In the genomic region with DNA sequence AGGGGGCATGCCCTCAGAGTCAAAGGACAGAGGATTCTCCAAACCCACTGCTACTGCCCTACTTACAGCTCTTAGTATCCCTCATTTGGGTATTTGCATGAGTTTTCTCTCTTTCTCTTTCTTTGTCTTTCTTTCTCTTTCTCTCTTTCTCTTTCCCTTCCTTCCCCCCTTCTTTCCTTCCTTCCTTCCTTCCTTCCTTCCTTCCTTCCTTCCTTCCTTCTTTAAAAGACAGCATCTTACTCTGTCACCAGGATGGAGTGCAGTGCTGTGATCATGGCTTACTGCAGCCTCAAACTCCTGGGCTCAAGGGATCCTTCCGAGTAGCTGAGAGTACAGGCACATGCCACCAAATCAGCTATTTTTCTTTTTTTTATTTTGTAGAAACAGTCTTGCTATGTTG, we compare ENCODE assay signal across 25 cellular contexts. TPM values are rescaled to one million over a fixed set of nuclear protein-coding genes. Genes with fewer than 3 reads are reported as not detected.
"Had no signal": no experiment of that assay in that cellular context is flagged by ENCODE, and none has a peak within 500 bp of the region (broad histone marks: within the 10 kb centered on the region; RNA-seq: fewer than 3 reads in every experiment).

No MANE protein-coding gene starts in this region.

- H3K27me3 ChIP-seq: colonic mucosa, gastrocnemius medialis, neutrophil, pancreas, right lobe of liver, suprapubic skin, vagina had no signal

- DNase-seq: colonic mucosa; effector CD8-positive, alpha-beta T cell; endodermal cell; foreskin fibroblast; gastrocnemius medialis; head of caudate nucleus; left ventricle myocardium superior; lower lobe of right lung; pancreas; right lobe of liver; small intestine; stimulated activated CD4-positive, alpha-beta T cell treated with anti-CD3 and anti-CD28 coated beads, Interleukin-15, amount 100 ng/mL, for 24 hours; stimulated activated CD4-positive, alpha-beta T cell treated with anti-CD3 and anti-CD28 coated beads, Interleukin-2, amount 100 ng/mL, for 48 hours; stimulated activated naive CD8-positive, alpha-beta T cell treated with anti-CD3 and anti-CD28 coated beads, Interleukin-15, amount 100 ng/mL, for 72 hours; trophoblast cell had no signal

- FAIRE-seq: keratinocyte, pancreas, small intestine had no signal

- H3K9me3 Mint-ChIP-seq: dendritic cell treated with granulocyte-macrophage colony-stimulating factor and Interleukin-4, amounts not matched to agents 40 ng/mL and 50 ng/mL, for 4 days; natural killer cell treated with Interleukin-12 subunit alpha and Interleukin-12 subunit beta and Interleukin-15 and Interleukin-18, amount 100 ng/mL, for 72 hours; neural crest cell; stimulated activated naive CD8-positive, alpha-beta T cell treated with anti-CD3 and anti-CD28 coated beads, Interleukin-15, amount 100 ng/mL, for 72 hours had no signal

- H3K27ac Mint-ChIP-seq: dendritic cell treated with granulocyte-macrophage colony-stimulating factor and Interleukin-4, amounts not matched to agents 40 ng/mL and 50 ng/mL, for 4 days; endodermal cell; stimulated activated naive CD8-positive, alpha-beta T cell treated with anti-CD3 and anti-CD28 coated beads, Interleukin-15, amount 100 ng/mL, for 72 hours had no signal

- H3K9me3 ChIP-seq: colonic mucosa, gastrocnemius medialis, lower lobe of right lung, neutrophil, pancreas, right lobe of liver, suprapubic skin, vagina had no signal

- H3K27ac ChIP-seq: colonic mucosa, epithelial cell of prostate, gastrocnemius medialis, lower lobe of right lung, neutrophil, pancreas, right lobe of liver, suprapubic skin, vagina had no signal

- H3K36me3 Mint-ChIP-seq: natural killer cell treated with Interleukin-12 subunit alpha and Interleukin-12 subunit beta and Interleukin-15 and Interleukin-18, amount 100 ng/mL, for 72 hours had no signal

- H3K4me3 ChIP-seq: colonic mucosa, gastrocnemius medialis, lower lobe of right lung, pancreas, right lobe of liver, suprapubic skin, vagina had no signal

- H3K4me3 Mint-ChIP-seq: dendritic cell treated with granulocyte-macrophage colony-stimulating factor and Interleukin-4, amounts not matched to agents 40 ng/mL and 50 ng/mL, for 4 days; endodermal cell; natural killer cell treated with Interleukin-12 subunit alpha and Interleukin-12 subunit beta and Interleukin-15 and Interleukin-18, amount 100 ng/mL, for 72 hours; neural crest cell; stimulated activated naive CD8-positive, alpha-beta T cell treated with anti-CD3 and anti-CD28 coated beads, Interleukin-15, amount 100 ng/mL, for 72 hours had no signal

- H3K4me1 ChIP-seq: colonic mucosa, gastrocnemius medialis, lower lobe of right lung, pancreas, right lobe of liver, suprapubic skin, vagina had no signal

- H3K4me1 Mint-ChIP-seq: neural crest cell; stimulated activated naive CD8-positive, alpha-beta T cell treated with anti-CD3 and anti-CD28 coated beads, Interleukin-15, amount 100 ng/mL, for 72 hours had no signal

- H3K36me3 ChIP-seq: colonic mucosa, gastrocnemius medialis, lower lobe of right lung, neutrophil, pancreas, right lobe of liver, suprapubic skin, vagina had no signal

- ATAC-seq: esophagus mucosa; gastrocnemius medialis; left ventricle myocardium superior; pancreas; right lobe of liver; stimulated activated naive CD8-positive, alpha-beta T cell treated with anti-CD3 and anti-CD28 coated beads, Interleukin-15, amount 100 ng/mL, for 72 hours had no signal

- H3K27me3 Mint-ChIP-seq: stimulated activated naive CD8-positive, alpha-beta T cell treated with anti-CD3 and anti-CD28 coated beads, Interleukin-15, amount 100 ng/mL, for 72 hours had no signal

RNA-seq across cellular contexts. Expression of a gene that starts 14.0 kb away (rescaled TPM):
- total RNA-seq: endodermal cell; gastrocnemius medialis; left ventricle myocardium superior; natural killer cell treated with Interleukin-12 subunit alpha and Interleukin-12 subunit beta and Interleukin-15 and Interleukin-18, amount 100 ng/mL, for 72 hours; neural crest cell; posterior vena cava had no signal
